ENCODE assay signal across 9 cellular contexts in the genomic region with DNA sequence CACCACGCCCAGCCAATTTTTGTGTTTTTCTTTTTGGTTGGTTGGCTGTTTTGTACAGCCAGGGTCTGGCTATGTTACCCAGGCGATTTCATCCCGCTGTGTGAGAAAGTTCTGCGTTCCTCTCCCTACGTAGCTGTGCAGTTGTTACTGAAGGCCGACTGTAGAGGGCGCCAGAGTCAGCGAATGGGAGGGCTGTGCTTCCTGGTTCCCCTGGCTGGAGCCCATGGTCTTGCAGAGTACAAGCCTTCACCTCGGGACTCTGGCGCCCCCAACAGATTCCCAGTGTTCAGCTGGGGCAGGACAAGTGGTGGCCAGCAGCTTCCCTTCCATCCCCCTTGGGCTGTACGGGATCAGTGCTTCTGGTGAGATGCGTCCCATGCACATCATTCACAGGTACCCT. TPM values are rescaled to one million over a fixed set of nuclear protein-coding genes. Genes with fewer than 3 reads are reported as not detected.
DNase-seq lines count a peak whose midpoint lies in the region; ATAC-seq and TF ChIP-seq lines count a peak whose summit lies in the region.
"Had no signal": no experiment of that assay in that cellular context is flagged by ENCODE, and none has a peak within 500 bp of the region (broad histone marks: within the 10 kb centered on the region; RNA-seq: fewer than 3 reads in every experiment).

No MANE protein-coding gene starts in this region.

- no peaks in the 10 kb centered on the region for H3K9me3 Mint-ChIP-seq in endothelial cell (ENCODE audit: unreplicated experiment)

- H3K27ac ChIP-seq in caudate nucleus (ENCODE audit: low read depth, low read length): no peak overlapping the region

- H3K4me1 ChIP-seq in BE2C: no peaks in the 10 kb centered on the region

- H3K9me3 ChIP-seq in BE2C: no peaks in the 10 kb centered on the region

- H3K36me3 Mint-ChIP-seq in endothelial cell (ENCODE audit: low read depth, unreplicated experiment): no peaks in the 10 kb centered on the region

- DNase-seq in BE2C: peak; percentile 69
- peak; percentile 60 for DNase-seq in NOMO-1 treated with DMSO at 0.1 percent for 48 hours (lab: John Stamatoyannopoulos, UW; ENCODE audit: unreplicated experiment)
- DNase-seq in endothelial cell (ENCODE audit: low spot score): peak; percentile 58
- no peak for DNase-seq in cortex of kidney (lab: John Stamatoyannopoulos, UW)
- DNase-seq in COR-L47 (lab: John Stamatoyannopoulos, UW): no peak
- no peak for DNase-seq in caudate nucleus (lab: John Stamatoyannopoulos, UW)

- ATAC-seq in GM18870 (IDR thresholded peaks at IDR 0.05; ENCODE audit: unreplicated experiment) (peak; percentile 63), GM21367 (IDR thresholded peaks at IDR 0.05; ENCODE audit: unreplicated experiment) (no peak)

- H3K4me1 Mint-ChIP-seq in endothelial cell (ENCODE audit: unreplicated experiment): no peaks in the 10 kb centered on the region

- H3K36me3 ChIP-seq in BE2C: no peaks in the 10 kb centered on the region

- H3K27me3 Mint-ChIP-seq in endothelial cell (ENCODE audit: unreplicated experiment): no peaks in the 10 kb centered on the region

- no peak overlapping the region for H3K27ac Mint-ChIP-seq in endothelial cell (ENCODE audit: unreplicated experiment)

- no peaks in the 10 kb centered on the region for H3K27me3 ChIP-seq in BE2C

- TF ChIP-seq CTCF in BE2C (IDR thresholded peaks at IDR 0.05; ENCODE audit: low read depth, low read length) (peak; percentile 69), endothelial cell (IDR thresholded peaks at IDR 0.05; ENCODE audit: unreplicated experiment) (peak; percentile 46)

- no peak overlapping the region for H3K4me3 ChIP-seq in BE2C (ENCODE audit: low read depth, low read length)

- H3K4me3 Mint-ChIP-seq in endothelial cell (ENCODE audit: unreplicated experiment): no peak overlapping the region

RNA-seq across cellular contexts. Expression of gene CT45A1, which starts 5.6 kb away (rescaled TPM):
- polyA plus RNA-seq in BE2C (2012; ENCODE audit: insufficient read depth, insufficient read length, low read depth): not detected
- total RNA-seq in endothelial cell (ENCODE audit: unreplicated experiment): not detected
- total RNA-seq: pulmonary artery endothelial cell had no signal

Comparison
In these comparisons a context has a peak if more than half of its experiments do, and no peak if none do; other contexts are left out.
1. DNase-seq: peak in BE2C (single experiment), NOMO-1 treated with DMSO at 0.1 percent for 48 hours (single experiment) and endothelial cell (single experiment); none in cortex of kidney (single experiment), COR-L47 (single experiment) and caudate nucleus (0 of 61).